Comparison of ENCODE assay signal across 16 cellular contexts in genomic region chrX:130094712-130095111, GRCh38. TPM values are rescaled to one million over a fixed set of nuclear protein-coding genes. Genes with fewer than 3 reads are reported as not detected.
DNase-seq lines count a peak whose midpoint lies in the region; ATAC-seq and TF ChIP-seq lines count a peak whose summit lies in the region.
"Had no signal": no experiment of that assay in that cellular context is flagged by ENCODE, and none has a peak within 500 bp of the region (broad histone marks: within the 10 kb centered on the region; RNA-seq: fewer than 3 reads in every experiment).

No MANE protein-coding gene starts in this region.

- peak in 1 of 5 donors; percentile 5 for DNase-seq in CD8-positive, alpha-beta memory T cell
- peak; percentile 22 for DNase-seq in NCI-H69 (lab: John Stamatoyannopoulos, UW)
- DNase-seq in memory B cell (ENCODE audit: low spot score in 2 of 2), result no peak
- no peak for DNase-seq in MM.1S
- no peak for DNase-seq in activated CD4-positive, alpha-beta T cell treated with anti-CD3 and anti-CD28 coated beads for 4 hours
- DNase-seq in activated CD4-positive, CD25-positive, alpha-beta regulatory T cell (lab: John Stamatoyannopoulos, UW), result no peak
- DNase-seq: activated naive CD4-positive, alpha-beta T cell treated with Interleukin-2 at 50 U/mL for 16 hours; MG63; NCI-H524; SIG-M5; sigmoid colon had no signal

- no peak overlapping the region for H2AFZ ChIP-seq in MM.1S (ENCODE audit: low read length)
- H2AFZ ChIP-seq: parathyroid adenoma had no signal

- ATAC-seq in memory B cell (ENCODE audit: low read depth) (no peak), GM19324 (IDR thresholded peaks at IDR 0.05; ENCODE audit: low FRiP score, unreplicated experiment) (no peak)
- ATAC-seq: activated CD4-positive, CD25-positive, alpha-beta regulatory T cell treated with anti-CD3 and anti-CD28 coated beads, Interleukin-2, amount 50 U/mL, for 24 hours; heart left ventricle had no signal

- H4K20me1 ChIP-seq in BLaER1 (peaks cover 79% of the 10 kb centered on the region), MM.1S (ENCODE audit: insufficient read depth, low read length) (no peaks in the 10 kb centered on the region)

- peaks cover 58 to 78% (median 70%) of the 10 kb centered on the region in 3 donors for H3K4me1 Mint-ChIP-seq in CD8-positive, alpha-beta memory T cell
- peaks cover 14% of the 10 kb centered on the region for H3K4me1 Mint-ChIP-seq in memory B cell

- H3K27ac ChIP-seq in BLaER1 (peak overlapping the region; percentile 30; the same call in 1 of the 2 replicates), MM.1S (ENCODE audit: low read length) (no peak overlapping the region)
- H3K27ac ChIP-seq in CD8-positive, alpha-beta memory T cell (ENCODE audit: low read depth, low read length), result no peak overlapping the region
- H3K27ac ChIP-seq: heart left ventricle, parathyroid adenoma, sigmoid colon had no signal

- no peaks in the 10 kb centered on the region; the same call in none of the 2 replicates for H3K79me2 ChIP-seq in MM.1S (ENCODE audit: low read length)
- H3K79me2 ChIP-seq: parathyroid adenoma had no signal

- no peaks in the 10 kb centered on the region for H3K36me3 ChIP-seq in BLaER1
- no peaks in the 10 kb centered on the region for H3K36me3 ChIP-seq in CD8-positive, alpha-beta memory T cell (ENCODE audit: insufficient read depth, low read length)
- H3K36me3 ChIP-seq in MM.1S (replicated peaks; ENCODE audit: insufficient read depth, low read length), result no peaks in the 10 kb centered on the region
- H3K36me3 ChIP-seq: heart left ventricle, MG63, sigmoid colon had no signal

- H3K27me3 Mint-ChIP-seq in CD8-positive, alpha-beta memory T cell, result peaks cover 0 to 2% of the 10 kb centered on the region in 2 donors
- H3K27me3 Mint-ChIP-seq in memory B cell, result no peaks in the 10 kb centered on the region

- no peak for TF ChIP-seq CTCF in MM.1S (IDR thresholded peaks at IDR 0.05; ENCODE audit: low read length)

- H3K27me3 ChIP-seq in BLaER1 (peaks cover 41% of the 10 kb centered on the region), MM.1S (replicated peaks; ENCODE audit: insufficient read depth, low read length) (no peaks in the 10 kb centered on the region)
- no peaks in the 10 kb centered on the region for H3K27me3 ChIP-seq in CD8-positive, alpha-beta memory T cell (ENCODE audit: insufficient read depth, low read length, poor library complexity, severe bottlenecking)
- H3K27me3 ChIP-seq: heart left ventricle, MG63, sigmoid colon had no signal

- POLR2A ChIA-PET in CD8-positive, alpha-beta memory T cell (lab: Charles Lee), result interaction anchor here (1.1 kb wide), 1 partner anchor 13 kb away, joined by 6 read pairs; no protein-coding TSS in a partner anchor

- H3K9me2 ChIP-seq in MM.1S (replicated peaks; ENCODE audit: insufficient read depth, low read length), result no peaks in the 10 kb centered on the region

- H3K4me2 ChIP-seq in BLaER1 (peak overlapping the region; percentile 39), MM.1S (ENCODE audit: low read depth, low read length) (no peak overlapping the region)

- H3K4me1 ChIP-seq in BLaER1 (peaks cover 86% of the 10 kb centered on the region), MM.1S (ENCODE audit: low read length) (peaks cover 13% of the 10 kb centered on the region)
- peaks cover 64% of the 10 kb centered on the region for H3K4me1 ChIP-seq in CD8-positive, alpha-beta memory T cell (ENCODE audit: insufficient read depth, low read length)
- H3K4me1 ChIP-seq: sigmoid colon had no signal

- CTCF ChIA-PET in CD8-positive, alpha-beta memory T cell (lab: Charles Lee), result interaction anchor here (0.9 to 1.9 kb wide), 4 partner anchors 9 to 26 kb away, joined by 4 to 6 read pairs (median 4); no protein-coding TSS in a partner anchor

- peak overlapping the region in 3 of 7 donors; percentile 20 to 39 (median 37) for H3K4me3 Mint-ChIP-seq in CD8-positive, alpha-beta memory T cell
- no peak overlapping the region for H3K4me3 Mint-ChIP-seq in memory B cell

- H3K36me3 Mint-ChIP-seq in CD8-positive, alpha-beta memory T cell, result peaks cover 0 to 2% (median 0%) of the 10 kb centered on the region in 3 donors
- H3K36me3 Mint-ChIP-seq in memory B cell, result no peaks in the 10 kb centered on the region

- no peak overlapping the region for H3K4me3 ChIP-seq in BLaER1
- H3K4me3 ChIP-seq in CD8-positive, alpha-beta memory T cell (ENCODE audit: low read length), result no peak overlapping the region
- H3K4me3 ChIP-seq in MM.1S (ENCODE audit: low read length), result no peak overlapping the region
- H3K4me3 ChIP-seq: heart left ventricle, MG63, sigmoid colon had no signal

- H3K9me3 Mint-ChIP-seq in CD8-positive, alpha-beta memory T cell, result no peaks in the 10 kb centered on the region
- no peaks in the 10 kb centered on the region for H3K9me3 Mint-ChIP-seq in memory B cell

- no peaks in the 10 kb centered on the region for H3F3A ChIP-seq in MM.1S (ENCODE audit: insufficient read depth, low read length)

- 0 out of 2 replicates have a peak overlapping the region, but pooled peaks have one; percentile 6 for H3K9ac ChIP-seq in BLaER1
- no peak overlapping the region for H3K9ac ChIP-seq in MM.1S (ENCODE audit: low read length)
- H3K9ac ChIP-seq: parathyroid adenoma had no signal

- H3K9me3 ChIP-seq in BLaER1, result no peaks in the 10 kb centered on the region
- H3K9me3 ChIP-seq in CD8-positive, alpha-beta memory T cell (ENCODE audit: low read length), result no peaks in the 10 kb centered on the region
- H3K9me3 ChIP-seq in MM.1S (replicated peaks; ENCODE audit: insufficient read depth, low read length), result no peaks in the 10 kb centered on the region
- H3K9me3 ChIP-seq: heart left ventricle, MG63, sigmoid colon had no signal

- H3K27ac Mint-ChIP-seq in CD8-positive, alpha-beta memory T cell, result peak overlapping the region; percentile 58 to 98 (median 82)
- H3K27ac Mint-ChIP-seq in memory B cell, result peak overlapping the region; percentile 41

RNA-seq across cellular contexts. Expression of gene ELF4, which starts 15.6 kb away (rescaled TPM):
- total RNA-seq in CD8-positive, alpha-beta memory T cell, result 10 to 100 TPM; 23.8 to 24.7 TPM
- polyA plus RNA-seq in CD8-positive, alpha-beta memory T cell, result 19.5 TPM
